Comparison of ENCODE assay signal across 11 cellular contexts in genomic region chr11:47611240-47611863, GRCh38. TPM values are rescaled to one million over a fixed set of nuclear protein-coding genes. Genes with fewer than 3 reads are reported as not detected.
DNase-seq lines count a peak whose midpoint lies in the region; ATAC-seq and TF ChIP-seq lines count a peak whose summit lies in the region.
"Had no signal": no experiment of that assay in that cellular context is flagged by ENCODE, and none has a peak within 500 bp of the region (broad histone marks: within the 10 kb centered on the region; RNA-seq: fewer than 3 reads in every experiment).

No MANE protein-coding gene starts in this region.

- no peaks in the 10 kb centered on the region for H3K9me2 ChIP-seq in GM23248 (ENCODE audit: insufficient read depth)

- CTCF ChIA-PET in HEK293T (lab: Yijun Ruan, JAX) = no interaction called here
- CTCF ChIA-PET in activated CD4-positive, alpha-beta memory T cell treated with anti-CD3 and anti-CD28 coated beads, Interleukin-2, amount 10 ng/mL, durations not matched to agents 7 days and 5 days (lab: Charles Lee) = no interaction called here

- no peak overlapping the region for H3K4me3 ChIP-seq in brain microvascular endothelial cell (ENCODE audit: low read depth, low read length)
- H3K4me3 ChIP-seq in GM23248 = no peak overlapping the region

- no peaks in the 10 kb centered on the region for H3K9me3 ChIP-seq in GM23248 (ENCODE audit: low read depth)

- in situ Hi-C loops in brain microvascular endothelial cell (cut with HindIII; ENCODE audit: low pct_ligation_motif_present, low sequenced_read_pairs) = no loop called here
- in situ Hi-C loops in GM23248 (cut with MboI) = no loop called here

- H3K79me2 ChIP-seq in GM23248 (ENCODE audit: insufficient read depth) = no peaks in the 10 kb centered on the region

- no peak overlapping the region for H3K9ac ChIP-seq in GM23248

- H3K36me3 Mint-ChIP-seq in CD14-positive monocyte = peaks cover 14 to 29% of the 10 kb centered on the region in 2 donors
- no peaks in the 10 kb centered on the region for H3K36me3 Mint-ChIP-seq in activated CD4-positive, alpha-beta memory T cell treated with anti-CD3 and anti-CD28 coated beads, Interleukin-2, amount 10 ng/mL, durations not matched to agents 7 days and 5 days (ENCODE audit: low read depth)

- H3K4me1 Mint-ChIP-seq in CD14-positive monocyte = peaks cover 15% of the 10 kb centered on the region
- peaks cover 10% of the 10 kb centered on the region for H3K4me1 Mint-ChIP-seq in activated CD4-positive, alpha-beta memory T cell treated with anti-CD3 and anti-CD28 coated beads, Interleukin-2, amount 10 ng/mL, durations not matched to agents 7 days and 5 days

- peak overlapping the region; percentile 31 to 59 for H3K4me3 Mint-ChIP-seq in CD14-positive monocyte
- no peak overlapping the region for H3K4me3 Mint-ChIP-seq in activated CD4-positive, alpha-beta memory T cell treated with anti-CD3 and anti-CD28 coated beads, Interleukin-2, amount 10 ng/mL, durations not matched to agents 7 days and 5 days
- H3K4me3 Mint-ChIP-seq: activated T-cell treated with anti-CD3 and anti-CD28 coated beads, Interleukin-2, amount 50 U/mL, for 72 hours had no signal

- H3K27ac Mint-ChIP-seq in CD14-positive monocyte = peak overlapping the region in 2 of 7 donors; percentile 74 to 77
- H3K27ac Mint-ChIP-seq in activated CD4-positive, alpha-beta memory T cell treated with anti-CD3 and anti-CD28 coated beads, Interleukin-2, amount 10 ng/mL, durations not matched to agents 7 days and 5 days = no peak overlapping the region
- H3K27ac Mint-ChIP-seq: activated T-cell treated with anti-CD3 and anti-CD28 coated beads, Interleukin-2, amount 50 U/mL, for 72 hours had no signal

- intact Hi-C loops in CD14-positive monocyte (cut with micrococcal nuclease) = loop anchor here in 1 of 2 donors (10.0 kb wide), 1 partner anchor 307 kb away; no protein-coding TSS in a partner anchor

- 26 to 31% methylated on average over 6 of the region's 6 CpGs for WGBS in GM23248 (ENCODE audit: low coverage in 1 of 2, low lambda C conversion rate in 2 of 2, missing lambda C conversion rate in 2 of 2), 2 experiments

- H3F3A ChIP-seq in GM23248 (ENCODE audit: insufficient read depth) = peaks cover 20% of the 10 kb centered on the region

- H3K4me2 ChIP-seq in GM23248 (ENCODE audit: unreplicated experiment) = no peak overlapping the region

- H4K20me1 ChIP-seq in GM23248 (ENCODE audit: insufficient read depth) = no peaks in the 10 kb centered on the region

- no peak overlapping the region for H2AFZ ChIP-seq in GM23248

- TF ChIP-seq CTCF in CD14-positive monocyte (IDR thresholded peaks at IDR 0.05) (no peak), brain microvascular endothelial cell (IDR thresholded peaks at IDR 0.05; ENCODE audit: low read depth, low read length, missing control alignments) (no peak)

- peak; percentile 34 for ATAC-seq in GM19468 (IDR thresholded peaks at IDR 0.05; ENCODE audit: extremely low read depth, unreplicated experiment)
- ATAC-seq in HG03354 (IDR thresholded peaks at IDR 0.05; ENCODE audit: poor library complexity, severe bottlenecking, unreplicated experiment) = peak; percentile 75
- ATAC-seq: activated T-cell treated with anti-CD3 and anti-CD28 coated beads, Interleukin-2, amount 50 U/mL, for 72 hours had no signal

- peaks cover 19% of the 10 kb centered on the region for H3K4me1 ChIP-seq in GM23248 (ENCODE audit: insufficient read depth)

- H3K27ac ChIP-seq in cingulate gyrus (ENCODE audit: low read depth, low read length) (peak overlapping the region; percentile 23), brain microvascular endothelial cell (no peak overlapping the region), GM23248 (no peak overlapping the region)

- no peaks in the 10 kb centered on the region for H3K9me3 Mint-ChIP-seq in CD14-positive monocyte
- no peaks in the 10 kb centered on the region for H3K9me3 Mint-ChIP-seq in activated CD4-positive, alpha-beta memory T cell treated with anti-CD3 and anti-CD28 coated beads, Interleukin-2, amount 10 ng/mL, durations not matched to agents 7 days and 5 days
- H3K9me3 Mint-ChIP-seq: activated T-cell treated with anti-CD3 and anti-CD28 coated beads, Interleukin-2, amount 50 U/mL, for 72 hours had no signal

- DNase-seq in CD14-positive monocyte (ENCODE audit: low spot score) (no peak), HEK293T (ENCODE audit: extremely low spot score) (no peak), brain microvascular endothelial cell (no peak), GM23248 (no peak)
- no peak for DNase-seq in activated CD4-positive, alpha-beta memory T cell treated with anti-CD3 and anti-CD28 coated beads, Interleukin-2, amount 10 ng/mL, durations not matched to agents 7 days and 5 days
- DNase-seq: activated T-cell treated with anti-CD3 and anti-CD28 coated beads, Interleukin-2, amount 50 U/mL, for 72 hours; H7; NCI-H510A treated with DMSO at 0.1 percent for 48 hours had no signal

- H3K36me3 ChIP-seq in brain microvascular endothelial cell (replicated peaks) = peaks cover 2% of the 10 kb centered on the region
- H3K36me3 ChIP-seq in GM23248 (ENCODE audit: low read depth) = 0 out of 2 replicates have a peak, but pooled peaks cover under 1% of the 10 kb centered on the region

- H3K27me3 ChIP-seq in brain microvascular endothelial cell (replicated peaks) (no peaks in the 10 kb centered on the region), GM23248 (replicated peaks; ENCODE audit: insufficient read depth) (no peaks in the 10 kb centered on the region)

- POLR2A ChIA-PET in HEK293T (lab: Yijun Ruan, JAX) = no interaction called here
- POLR2A ChIA-PET in activated CD4-positive, alpha-beta memory T cell treated with anti-CD3 and anti-CD28 coated beads, Interleukin-2, amount 10 ng/mL, durations not matched to agents 7 days and 5 days (lab: Charles Lee) = interaction anchor here (1.0 kb wide), 1 partner anchor 16 kb away, joined by 4 read pairs; no protein-coding TSS in a partner anchor

- peaks cover 0 to 2% (median 1%) of the 10 kb centered on the region in 3 donors for H3K27me3 Mint-ChIP-seq in CD14-positive monocyte (ENCODE audit: low read depth in 3 of 3)
- H3K27me3 Mint-ChIP-seq in activated CD4-positive, alpha-beta memory T cell treated with anti-CD3 and anti-CD28 coated beads, Interleukin-2, amount 10 ng/mL, durations not matched to agents 7 days and 5 days = peaks cover 3% of the 10 kb centered on the region

TF ChIP-seq in HEK293T, 16 proteins besides CTCF, POLR2A, EP300 and RAD21 (continues in another document):
- TF ChIP-seq SUZ12 (IDR thresholded peaks at IDR 0.05) (no peak), CTBP1 (IDR thresholded peaks at IDR 0.05; ENCODE audit: borderline replicate concordance) (no peak), NFRKB (IDR thresholded peaks at IDR 0.05) (no peak), HDGF (IDR thresholded peaks at IDR 0.05; ENCODE audit: borderline replicate concordance) (no peak), LEF1 (IDR thresholded peaks at IDR 0.05; ENCODE audit: borderline replicate concordance) (no peak), TARDBP (IDR thresholded peaks at IDR 0.05) (no peak), ZNF384 (IDR thresholded peaks at IDR 0.05) (no peak), FOXA1 (IDR thresholded peaks at IDR 0.05) (no peak), SP1 (IDR thresholded peaks at IDR 0.05) (no peak), ELF4 (IDR thresholded peaks at IDR 0.05) (no peak), FOXK2 (IDR thresholded peaks at IDR 0.05) (no peak), L3MBTL2 (conservative IDR thresholded peaks at IDR 0.05) (no peak), BHLHE40 (IDR thresholded peaks at IDR 0.05; ENCODE audit: borderline replicate concordance) (no peak), ARNT (IDR thresholded peaks at IDR 0.05) (no peak)
- TF ChIP-seq, protein P1, sequence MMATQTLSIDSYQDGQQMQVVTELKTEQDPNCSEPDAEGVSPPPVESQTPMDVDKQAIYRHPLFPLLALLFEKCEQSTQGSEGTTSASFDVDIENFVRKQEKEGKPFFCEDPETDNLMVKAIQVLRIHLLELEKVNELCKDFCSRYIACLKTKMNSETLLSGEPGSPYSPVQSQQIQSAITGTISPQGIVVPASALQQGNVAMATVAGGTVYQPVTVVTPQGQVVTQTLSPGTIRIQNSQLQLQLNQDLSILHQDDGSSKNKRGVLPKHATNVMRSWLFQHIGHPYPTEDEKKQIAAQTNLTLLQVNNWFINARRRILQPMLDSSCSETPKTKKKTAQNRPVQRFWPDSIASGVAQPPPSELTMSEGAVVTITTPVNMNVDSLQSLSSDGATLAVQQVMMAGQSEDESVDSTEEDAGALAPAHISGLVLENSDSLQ (IDR thresholded peaks at IDR 0.05) = no peak

RNA-seq across cellular contexts. Expression of gene C1QTNF4, which starts 17.1 kb away (rescaled TPM):
- polyA plus RNA-seq in CD14-positive monocyte = not detected
- total RNA-seq in activated CD4-positive, alpha-beta memory T cell treated with anti-CD3 and anti-CD28 coated beads, Interleukin-2, amount 10 ng/mL, durations not matched to agents 7 days and 5 days = under 1 TPM; 0.25 to 0.68 TPM
- 0.11 TPM in 1 of 2 replicates, not detected in the other for total RNA-seq in GM23248 (2014; rRNA removed; shearing (Covaris generic))
- not detected in 2 replicates for polyA plus RNA-seq in GM23248 (2016; fragmentation: Nextera tagmentation; extraction: Ambion mirVana)

RNA-seq across cellular contexts. Expression of gene FAM180B, which starts 24.9 kb away (rescaled TPM):
- polyA plus RNA-seq in CD14-positive monocyte (not detected), GM23248 (2016; fragmentation: Nextera tagmentation; extraction: Ambion mirVana) (not detected in 2 replicates)
- under 1 TPM in 1 of 2 experiments, not detected in 1; 0.15 TPM for total RNA-seq in activated CD4-positive, alpha-beta memory T cell treated with anti-CD3 and anti-CD28 coated beads, Interleukin-2, amount 10 ng/mL, durations not matched to agents 7 days and 5 days
- not detected in 2 replicates for total RNA-seq in GM23248 (2014; rRNA removed; shearing (Covaris generic))
- total RNA-seq: H7 had no signal

RNA-seq across cellular contexts. Expression of gene MTCH2, which starts 31.0 kb away (rescaled TPM):
- 100 to 1,000 TPM in 1 of 2 donors, 10 to 100 TPM in 1; 98.0 to 116 TPM for polyA plus RNA-seq in CD14-positive monocyte
- 10 to 100 TPM; 87.8 to 91.7 TPM for total RNA-seq in activated CD4-positive, alpha-beta memory T cell treated with anti-CD3 and anti-CD28 coated beads, Interleukin-2, amount 10 ng/mL, durations not matched to agents 7 days and 5 days
- total RNA-seq in GM23248 (2014; rRNA removed; shearing (Covaris generic)) = 58.7 and 84.2 TPM in 2 replicates
- polyA plus RNA-seq in GM23248 (2016; fragmentation: Nextera tagmentation; extraction: Ambion mirVana) = 158 and 169 TPM in 2 replicates

RNA-seq across cellular contexts. Expression of gene NDUFS3, which starts 32.5 kb away (rescaled TPM):
- polyA plus RNA-seq in CD14-positive monocyte (100 to 1,000 TPM; 104 to 107 TPM), GM23248 (2016; fragmentation: Nextera tagmentation; extraction: Ambion mirVana) (74.4 and 84.6 TPM in 2 replicates)
- 10 to 100 TPM; 95.6 to 99.9 TPM for total RNA-seq in activated CD4-positive, alpha-beta memory T cell treated with anti-CD3 and anti-CD28 coated beads, Interleukin-2, amount 10 ng/mL, durations not matched to agents 7 days and 5 days
- 52.5 and 80.8 TPM in 2 replicates for total RNA-seq in GM23248 (2014; rRNA removed; shearing (Covaris generic))

RNA-seq across cellular contexts. Expression of gene KBTBD4, which starts 32.6 kb away (rescaled TPM):
- polyA plus RNA-seq in CD14-positive monocyte (10 to 100 TPM; 13.8 to 16.9 TPM), GM23248 (2016; fragmentation: Nextera tagmentation; extraction: Ambion mirVana) (16.8 and 18.4 TPM in 2 replicates)
- total RNA-seq in activated CD4-positive, alpha-beta memory T cell treated with anti-CD3 and anti-CD28 coated beads, Interleukin-2, amount 10 ng/mL, durations not matched to agents 7 days and 5 days = 10 to 100 TPM; 18.1 to 18.2 TPM
- 26.6 and 35.5 TPM in 2 replicates for total RNA-seq in GM23248 (2014; rRNA removed; shearing (Covaris generic))
